ENCODE assay signal across 17 cellular contexts in the genomic region with DNA sequence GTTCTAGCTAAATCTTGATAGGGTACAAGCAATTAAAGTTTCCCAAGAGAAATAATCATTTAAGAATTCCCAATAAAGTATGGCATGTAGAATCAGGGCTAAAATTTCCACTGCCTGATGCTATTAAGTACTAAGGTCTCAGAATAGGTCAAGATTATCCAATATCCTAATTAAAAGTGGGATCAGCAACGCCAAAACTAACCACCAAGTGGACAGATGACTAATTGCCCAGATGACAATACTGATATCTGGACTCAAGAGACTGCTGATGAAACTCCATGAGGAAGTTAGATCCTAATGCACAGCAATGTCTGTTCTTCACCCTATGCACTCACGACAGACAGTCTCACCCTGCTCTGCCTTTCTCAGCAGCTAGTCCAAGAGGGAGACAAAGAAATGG. TPM values are rescaled to one million over a fixed set of nuclear protein-coding genes. Genes with fewer than 3 reads are reported as not detected.
"Had no signal": no experiment of that assay in that cellular context is flagged by ENCODE, and none has a peak within 500 bp of the region (broad histone marks: within the 10 kb centered on the region; RNA-seq: fewer than 3 reads in every experiment).

No MANE protein-coding gene starts in this region.

- H3K36me3 Mint-ChIP-seq: activated naive CD4-positive, alpha-beta T cell treated with anti-CD3 and anti-CD28 coated beads, Interleukin-2, amount 50 U/mL, for 24 hours; memory B cell; natural killer cell; stimulated activated effector memory CD8-positive, alpha-beta T cell treated with anti-CD3 and anti-CD28 coated beads, Interleukin-12 subunit alpha, Interleukin-12 subunit beta, amount 100 ng/mL, for 72 hours had no signal

- H3K4me3 Mint-ChIP-seq: activated CD4-positive, alpha-beta memory T cell treated with anti-CD3 and anti-CD28 coated beads for 36 hours; activated naive CD4-positive, alpha-beta T cell treated with anti-CD3 and anti-CD28 coated beads, Interleukin-2, amount 50 U/mL, for 24 hours; activated T-cell treated with anti-CD3 and anti-CD28 coated beads, Interleukin-2, amount 50 U/mL, for 4 hours; memory B cell; natural killer cell; stimulated activated effector memory CD8-positive, alpha-beta T cell treated with anti-CD3 and anti-CD28 coated beads, Interleukin-12 subunit alpha, Interleukin-12 subunit beta, amount 100 ng/mL, for 72 hours had no signal

- DNase-seq: activated CD4-positive, alpha-beta memory T cell treated with anti-CD3 and anti-CD28 coated beads for 36 hours; activated CD4-positive, alpha-beta T cell treated with anti-CD3 and anti-CD28 coated beads for 1 hour; activated effector memory CD4-positive, alpha-beta T cell treated with Interleukin-2 at 50 U/mL for 16 hours; activated T-cell treated with anti-CD3 and anti-CD28 coated beads, Interleukin-2, amount 50 U/mL, for 4 hours; adrenal gland; dorsolateral prefrontal cortex; islet precursor cell; left lung; natural killer cell; posterior cingulate gyrus; retina; stimulated activated CD4-positive, alpha-beta T cell treated with anti-CD3 and anti-CD28 coated beads, Interleukin-12 subunit alpha, Interleukin-12 subunit beta, amount 100 ng/mL, for 4 hours; T-helper 2 cell had no signal

- H3K27ac Mint-ChIP-seq: activated CD4-positive, alpha-beta memory T cell treated with anti-CD3 and anti-CD28 coated beads for 36 hours; activated naive CD4-positive, alpha-beta T cell treated with anti-CD3 and anti-CD28 coated beads, Interleukin-2, amount 50 U/mL, for 24 hours; memory B cell; natural killer cell; stimulated activated effector memory CD8-positive, alpha-beta T cell treated with anti-CD3 and anti-CD28 coated beads, Interleukin-12 subunit alpha, Interleukin-12 subunit beta, amount 100 ng/mL, for 72 hours had no signal

- H3K9me3 Mint-ChIP-seq: activated CD4-positive, alpha-beta memory T cell treated with anti-CD3 and anti-CD28 coated beads for 36 hours; activated naive CD4-positive, alpha-beta T cell treated with anti-CD3 and anti-CD28 coated beads, Interleukin-2, amount 50 U/mL, for 24 hours; activated T-cell treated with anti-CD3 and anti-CD28 coated beads, Interleukin-2, amount 50 U/mL, for 4 hours; natural killer cell; stimulated activated effector memory CD8-positive, alpha-beta T cell treated with anti-CD3 and anti-CD28 coated beads, Interleukin-12 subunit alpha, Interleukin-12 subunit beta, amount 100 ng/mL, for 72 hours had no signal

- H3K9me3 ChIP-seq: adrenal gland, left lung, thoracic aorta had no signal

- H3K4me1 Mint-ChIP-seq: activated naive CD4-positive, alpha-beta T cell treated with anti-CD3 and anti-CD28 coated beads, Interleukin-2, amount 50 U/mL, for 24 hours; natural killer cell; stimulated activated effector memory CD8-positive, alpha-beta T cell treated with anti-CD3 and anti-CD28 coated beads, Interleukin-12 subunit alpha, Interleukin-12 subunit beta, amount 100 ng/mL, for 72 hours had no signal

- H3K36me3 ChIP-seq: adrenal gland, left lung, thoracic aorta had no signal

- H3K27me3 Mint-ChIP-seq: activated CD4-positive, alpha-beta memory T cell treated with anti-CD3 and anti-CD28 coated beads for 36 hours; activated naive CD4-positive, alpha-beta T cell treated with anti-CD3 and anti-CD28 coated beads, Interleukin-2, amount 50 U/mL, for 24 hours; memory B cell had no signal

- H3K4me3 ChIP-seq: adrenal gland, dorsolateral prefrontal cortex, left lung, thoracic aorta had no signal

- ATAC-seq: activated T-cell treated with anti-CD3 and anti-CD28 coated beads, Interleukin-2, amount 50 U/mL, for 4 hours; left lung; natural killer cell; stimulated activated effector memory CD8-positive, alpha-beta T cell treated with anti-CD3 and anti-CD28 coated beads, Interleukin-12 subunit alpha, Interleukin-12 subunit beta, amount 100 ng/mL, for 72 hours had no signal

- H3K27ac ChIP-seq: adrenal gland, dorsolateral prefrontal cortex, left lung, thoracic aorta had no signal

- H3K4me1 ChIP-seq: adrenal gland, left lung had no signal

RNA-seq across cellular contexts. Expression of gene DEPDC1B, which starts 14.3 kb away (rescaled TPM):
- total RNA-seq: thoracic aorta had no signal
